8 cellular contexts compared by ENCODE assay signal in genomic region chr2:86221066-86221684, GRCh38. TPM values are rescaled to one million over a fixed set of nuclear protein-coding genes. Genes with fewer than 3 reads are reported as not detected.
DNase-seq lines count a peak whose midpoint lies in the region; ATAC-seq and TF ChIP-seq lines count a peak whose summit lies in the region.

No MANE protein-coding gene starts in this region.

- H3K79me2 ChIP-seq in DOHH2 (ENCODE audit: control insufficient read depth, low read length): no peaks in the 10 kb centered on the region

- H4K20me1 ChIP-seq in DOHH2 (ENCODE audit: control insufficient read depth, insufficient read depth, low read depth, low read length): no peaks in the 10 kb centered on the region

- H3K27me3 ChIP-seq in DOHH2 (ENCODE audit: control insufficient read depth, low read length) (no peaks in the 10 kb centered on the region), right atrium auricular region (no peaks in the 10 kb centered on the region)

- H3F3A ChIP-seq in DOHH2 (ENCODE audit: control insufficient read depth, insufficient read depth): no peaks in the 10 kb centered on the region

- ATAC-seq in HG03457 (IDR thresholded peaks at IDR 0.05; ENCODE audit: unreplicated experiment): no peak

- H3K36me3 ChIP-seq in DOHH2 (ENCODE audit: control insufficient read depth, low read length) (no peaks in the 10 kb centered on the region), right atrium auricular region (no peaks in the 10 kb centered on the region)

- H3K9me2 ChIP-seq in DOHH2 (replicated peaks; ENCODE audit: control insufficient read depth, low read length): no peaks in the 10 kb centered on the region

- no peak overlapping the region for H3K4me3 ChIP-seq in DOHH2 (ENCODE audit: low read length)
- no peak overlapping the region for H3K4me3 ChIP-seq in right atrium auricular region

- no peak overlapping the region for H3K4me2 ChIP-seq in DOHH2 (ENCODE audit: low read length)

- H3K9me3 ChIP-seq in DOHH2 (ENCODE audit: control insufficient read depth, insufficient read depth, low read length) (no peaks in the 10 kb centered on the region), right atrium auricular region (no peaks in the 10 kb centered on the region)

- DNase-seq in HK-2 (ENCODE audit: unreplicated experiment) (peak; percentile 36), RPMI8226 (peak; percentile 78), right atrium auricular region (ENCODE audit: low spot score) (peak; percentile 58), GM19238 (ENCODE audit: insufficient read length, low spot score) (no peak)
- DNase-seq in activated naive CD4-positive, alpha-beta T cell treated with anti-CD3 and anti-CD28 coated beads, Interleukin-2, amount 50 U/mL, for 16 hours: peak; percentile 64
- peak; percentile 28 to 46 for DNase-seq in stimulated activated CD4-positive, alpha-beta T cell treated with anti-CD3 and anti-CD28 coated beads, Interleukin-12 subunit alpha, Interleukin-12 subunit beta, amount 100 ng/mL, for 24 hours (ENCODE audit: low read depth in 2 of 2)

- peak; percentile 88 for TF ChIP-seq CTCF in DOHH2 (IDR thresholded peaks at IDR 0.05; ENCODE audit: low read depth, low read length, poor library complexity, severe bottlenecking)
- peak; percentile 88 to 96 for TF ChIP-seq CTCF in right atrium auricular region (IDR thresholded peaks at IDR 0.05)

- H3K4me1 ChIP-seq in DOHH2 (ENCODE audit: control insufficient read depth, low read length) (peaks cover 17% of the 10 kb centered on the region), right atrium auricular region (peaks cover 0 to 50% of the 10 kb centered on the region in 2 donors)

- H3K27ac ChIP-seq in DOHH2 (ENCODE audit: low read depth, low read length) (no peak overlapping the region), right atrium auricular region (peak overlapping the region; percentile 41 to 92)

RNA-seq across cellular contexts. Expression of gene MRPL35, which starts 21.9 kb away (rescaled TPM):
- 10 to 100 TPM; 36.0 to 53.5 TPM for total RNA-seq in right atrium auricular region

RNA-seq across cellular contexts. Expression of gene IMMT, which starts 25.9 kb away (rescaled TPM):
- 100 to 1,000 TPM; 104 to 177 TPM for total RNA-seq in right atrium auricular region
